ENCODE assay signal across 8 cellular contexts in genomic region chr19:36665832-36666231, GRCh38. TPM values are rescaled to one million over a fixed set of nuclear protein-coding genes. Genes with fewer than 3 reads are reported as not detected.
DNase-seq lines count a peak whose midpoint lies in the region; ATAC-seq and TF ChIP-seq lines count a peak whose summit lies in the region.

No MANE protein-coding gene starts in this region.

- H3K4me3 ChIP-seq in cardiac fibroblast (replicated peaks in 1 of 2; ENCODE audit: low read depth in 2 of 2, low read length in 2 of 2) (peak overlapping the region; percentile 91), mononuclear cell (ENCODE audit: low read length) (peak overlapping the region; percentile 90), vagina (peak overlapping the region; percentile 65 to 83)

- no peak for ATAC-seq in stimulated activated naive CD8-positive, alpha-beta T cell treated with anti-CD3 and anti-CD28 coated beads, Interleukin-15, Interleukin-2, amounts not matched to agents 100 U/mL and 50 U/mL, for 24 hours
- no peak for ATAC-seq in HG03565 (IDR thresholded peaks at IDR 0.05; ENCODE audit: unreplicated experiment)

- H3K27ac Mint-ChIP-seq in stimulated activated naive CD8-positive, alpha-beta T cell treated with anti-CD3 and anti-CD28 coated beads, Interleukin-15, Interleukin-2, amounts not matched to agents 100 ng/mL and 50 ng/mL, for 24 hours: peak overlapping the region; percentile 97

- no peak for TF ChIP-seq POLR2A in vagina (IDR thresholded peaks at IDR 0.05)

- no peak overlapping the region for H3K27ac ChIP-seq in vagina

- no peaks in the 10 kb centered on the region for H3K27me3 ChIP-seq in mononuclear cell (ENCODE audit: insufficient read depth, low read length)
- H3K27me3 ChIP-seq in vagina: no peaks in the 10 kb centered on the region

- H3K9me3 ChIP-seq in mononuclear cell (ENCODE audit: low read depth, low read length): peaks cover 31% of the 10 kb centered on the region
- H3K9me3 ChIP-seq in vagina: peaks cover 19% of the 10 kb centered on the region

- H3K9me3 Mint-ChIP-seq in stimulated activated naive CD8-positive, alpha-beta T cell treated with anti-CD3 and anti-CD28 coated beads, Interleukin-15, Interleukin-2, amounts not matched to agents 100 ng/mL and 50 ng/mL, for 24 hours: peaks cover 34% of the 10 kb centered on the region

- TF ChIP-seq CTCF in cardiac fibroblast (IDR thresholded peaks at IDR 0.05; ENCODE audit: low read depth, low read length) (no peak), vagina (IDR thresholded peaks at IDR 0.05) (no peak)

- intact Hi-C loops in vagina (cut with DNase I): no loop called here

- H3K27me3 Mint-ChIP-seq in stimulated activated naive CD8-positive, alpha-beta T cell treated with anti-CD3 and anti-CD28 coated beads, Interleukin-15, Interleukin-2, amounts not matched to agents 100 ng/mL and 50 ng/mL, for 24 hours: no peaks in the 10 kb centered on the region

- H3K4me1 ChIP-seq in mononuclear cell (ENCODE audit: insufficient read depth, low read length) (peaks cover 20% of the 10 kb centered on the region), vagina (peaks cover 16% of the 10 kb centered on the region)

- peaks cover 73% of the 10 kb centered on the region for H3K36me3 Mint-ChIP-seq in stimulated activated naive CD8-positive, alpha-beta T cell treated with anti-CD3 and anti-CD28 coated beads, Interleukin-15, Interleukin-2, amounts not matched to agents 100 ng/mL and 50 ng/mL, for 24 hours (ENCODE audit: low read depth)

- no peak for DNase-seq in stimulated activated naive CD8-positive, alpha-beta T cell treated with anti-CD3 and anti-CD28 coated beads, Interleukin-15, Interleukin-2, amounts not matched to agents 100 U/mL and 50 U/mL, for 24 hours
- no peak for DNase-seq in cardiac fibroblast (ENCODE audit: low read depth in 2 of 2)
- DNase-seq in vagina (ENCODE audit: extremely low spot score in 2 of 2): no peak
- no peak for DNase-seq in NCI-H1694 (lab: John Stamatoyannopoulos, UW)
- no peak for DNase-seq in activated CD4-positive, alpha-beta T cell treated with anti-CD3 and anti-CD28 coated beads for 48 hours

- H3K36me3 ChIP-seq in vagina: peaks cover 0 to 40% of the 10 kb centered on the region in 2 donors

- peaks cover 39% of the 10 kb centered on the region for H3K4me1 Mint-ChIP-seq in stimulated activated naive CD8-positive, alpha-beta T cell treated with anti-CD3 and anti-CD28 coated beads, Interleukin-15, Interleukin-2, amounts not matched to agents 100 ng/mL and 50 ng/mL, for 24 hours (ENCODE audit: low read depth)

- peak overlapping the region; percentile 100 for H3K4me3 Mint-ChIP-seq in stimulated activated naive CD8-positive, alpha-beta T cell treated with anti-CD3 and anti-CD28 coated beads, Interleukin-15, Interleukin-2, amounts not matched to agents 100 ng/mL and 50 ng/mL, for 24 hours

RNA-seq across cellular contexts. Expression of gene ZNF461, which starts 0.8 kb away (rescaled TPM):
- total RNA-seq in mononuclear cell (14.5 TPM), vagina (8.8 TPM)

RNA-seq across cellular contexts. Expression of gene ZNF567, which starts 21.6 kb away (rescaled TPM):
- total RNA-seq in mononuclear cell (15.0 TPM), vagina (8.3 TPM)
